Comparison of ENCODE assay signal across 8 cellular contexts in the genomic region with DNA sequence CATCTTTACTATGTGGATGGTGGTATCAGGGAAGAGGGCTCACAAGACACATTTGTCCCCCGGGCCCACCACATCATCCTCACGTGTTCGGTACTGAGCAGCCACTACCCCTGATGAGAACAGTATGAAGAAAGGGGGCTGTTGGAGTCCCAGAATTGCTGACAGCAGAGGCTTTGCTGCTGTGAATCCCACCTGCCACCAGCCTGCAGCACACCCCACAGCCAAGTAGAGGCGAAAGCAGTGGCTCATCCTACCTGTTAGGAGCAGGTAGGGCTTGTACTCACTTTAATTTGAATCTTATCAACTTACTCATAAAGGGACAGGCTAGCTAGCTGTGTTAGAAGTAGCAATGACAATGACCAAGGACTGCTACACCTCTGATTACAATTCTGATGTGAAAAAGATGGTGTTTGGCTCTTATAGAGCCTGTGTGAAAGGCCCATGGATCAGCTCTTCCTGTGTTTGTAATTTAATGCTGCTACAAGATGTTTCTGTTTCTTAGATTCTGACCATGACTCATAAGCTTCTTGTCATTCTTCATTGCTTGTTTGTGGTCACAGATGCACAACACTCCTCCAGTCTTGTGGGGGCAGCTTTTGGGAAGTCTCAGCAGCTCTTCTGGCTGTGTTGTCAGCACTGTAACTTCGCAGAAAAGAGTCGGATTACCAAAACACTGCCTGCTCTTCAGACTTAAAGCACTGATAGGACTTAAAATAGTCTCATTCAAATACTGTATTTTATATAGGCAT. TPM values are rescaled to one million over a fixed set of nuclear protein-coding genes. Genes with fewer than 3 reads are reported as not detected.
A peak's percentile ranks its signal among the peaks of the same experiment; 100 is the strongest.
DNase-seq lines count a peak whose midpoint lies in the region; ATAC-seq and TF ChIP-seq lines count a peak whose summit lies in the region.

No MANE protein-coding gene starts in this region.

- H3K27ac ChIP-seq in SK-N-SH (ENCODE audit: low read depth in 2 of 2, low read length in 1 of 2) (peak overlapping the region; percentile 72 to 86), fibroblast of lung (ENCODE audit: insufficient read depth, low read length) (peak overlapping the region; percentile 50)

- H3K27me3 ChIP-seq in SK-N-SH (ENCODE audit: insufficient read depth) (no peaks in the 10 kb centered on the region), fibroblast of lung (ENCODE audit: control insufficient read depth, insufficient read depth, low read length) (no peaks in the 10 kb centered on the region)

- H3K36me3 Mint-ChIP-seq in stimulated activated naive CD8-positive, alpha-beta T cell treated with anti-CD3 and anti-CD28 coated beads, Interleukin-15, Interleukin-2, amounts not matched to agents 100 ng/mL and 50 ng/mL, for 24 hours (ENCODE audit: low read depth): no peaks in the 10 kb centered on the region

- H3F3A ChIP-seq in SK-N-SH (replicated peaks; ENCODE audit: insufficient read depth): no peaks in the 10 kb centered on the region

- H4K20me1 ChIP-seq in SK-N-SH (ENCODE audit: insufficient read depth): no peaks in the 10 kb centered on the region
- H4K20me1 ChIP-seq in fibroblast of lung (ENCODE audit: control insufficient read depth, extremely low read depth, insufficient read depth, low read length): no peaks in the 10 kb centered on the region

- peaks cover 0 to 16% of the 10 kb centered on the region in 2 experiments for H3K36me3 ChIP-seq in SK-N-SH (replicated peaks in 1 of 2; ENCODE audit: control insufficient read depth in 1 of 2, insufficient read depth in 2 of 2, low read length in 1 of 2)
- H3K36me3 ChIP-seq in fibroblast of lung (ENCODE audit: control insufficient read depth, insufficient read depth, low read length): no peaks in the 10 kb centered on the region

- H3K4me3 ChIP-seq in SK-N-SH (ENCODE audit: low read depth in 2 of 2, low read length in 1 of 2) (no peak overlapping the region), fibroblast of lung (replicated peaks in 1 of 4; ENCODE audit: control extremely low read depth in 1 of 4, insufficient read depth in 1 of 4, low read depth in 3 of 4, low read length in 4 of 4) (no peak overlapping the region)

- H3K9ac ChIP-seq in SK-N-SH (no peak overlapping the region), fibroblast of lung (ENCODE audit: insufficient read depth, low read length) (no peak overlapping the region)

- WGBS in SK-N-SH (ENCODE audit: low lambda C conversion rate): 59% methylated on average over 5 of the region's 6 CpGs

- DNase-seq in AG20443 (ENCODE audit: low spot score): peak; percentile 93
- peak; percentile 32 for DNase-seq in SK-N-SH
- peak; percentile 96 to 98 for DNase-seq in fibroblast of lung (ENCODE audit: low read depth in 2 of 2)
- DNase-seq in globus pallidus (ENCODE audit: low spot score): no peak

- TF ChIP-seq RAD21 in SK-N-SH (IDR thresholded peaks at IDR 0.05; ENCODE audit: low read length): no peak

- no peak overlapping the region for H3K4me3 Mint-ChIP-seq in stimulated activated naive CD8-positive, alpha-beta T cell treated with anti-CD3 and anti-CD28 coated beads, Interleukin-15, Interleukin-2, amounts not matched to agents 100 ng/mL and 50 ng/mL, for 24 hours

- H2AFZ ChIP-seq in SK-N-SH (ENCODE audit: low read depth) (no peak overlapping the region), fibroblast of lung (ENCODE audit: low read length) (peak overlapping the region; percentile 65)

- H3K4me1 ChIP-seq in SK-N-SH (ENCODE audit: control insufficient read depth in 1 of 2, insufficient read depth in 2 of 2, low read depth in 1 of 2, low read length in 1 of 2) (peaks cover 4 to 36% of the 10 kb centered on the region in 2 experiments; a peak in 3 of 4 replicates), fibroblast of lung (ENCODE audit: control insufficient read depth, extremely low read depth, insufficient read depth, low read length) (peaks cover 13% of the 10 kb centered on the region)

- TF ChIP-seq CTCF in SK-N-SH (IDR thresholded peaks at IDR 0.05) (no peak), fibroblast of lung (conservative IDR thresholded peaks at IDR 0.05 in 1 of 2, IDR thresholded peaks at IDR 0.05 in 1 of 2; ENCODE audit: low read depth in 1 of 2, low read length in 2 of 2) (no peak)

- CTCF ChIA-PET in SK-N-SH (lab: Yijun Ruan, JAX): no interaction called here

- POLR2A ChIA-PET in SK-N-SH (lab: Yijun Ruan, JAX): interaction anchor here (0.8 kb wide), 1 partner anchor 9 kb away, joined by 3 read pairs; a partner anchor contains a TSS

- H3K4me1 Mint-ChIP-seq in stimulated activated naive CD8-positive, alpha-beta T cell treated with anti-CD3 and anti-CD28 coated beads, Interleukin-15, Interleukin-2, amounts not matched to agents 100 ng/mL and 50 ng/mL, for 24 hours (ENCODE audit: low read depth): peaks cover 37% of the 10 kb centered on the region

- TF ChIP-seq EP300 in SK-N-SH (IDR thresholded peaks at IDR 0.05; ENCODE audit: borderline replicate concordance in 1 of 2, low read depth in 1 of 2, low read length in 1 of 2): peak in 1 of 2 experiments; percentile 46; a peak in 1 of 4 replicates

- H3K27ac Mint-ChIP-seq in stimulated activated naive CD8-positive, alpha-beta T cell treated with anti-CD3 and anti-CD28 coated beads, Interleukin-15, Interleukin-2, amounts not matched to agents 100 ng/mL and 50 ng/mL, for 24 hours: peak overlapping the region; percentile 52

- H3K79me2 ChIP-seq in SK-N-SH (ENCODE audit: insufficient read depth): no peaks in the 10 kb centered on the region
- H3K79me2 ChIP-seq in fibroblast of lung (ENCODE audit: control insufficient read depth, insufficient read depth, low read length): no peaks in the 10 kb centered on the region

- no peaks in the 10 kb centered on the region for H3K9me2 ChIP-seq in SK-N-SH

- peak overlapping the region; percentile 36; the same call in 1 of the 2 replicates for H3K4me2 ChIP-seq in SK-N-SH
- H3K4me2 ChIP-seq in fibroblast of lung (ENCODE audit: extremely low read depth, insufficient read depth, low read length): peak overlapping the region; percentile 77

- no peaks in the 10 kb centered on the region for H3K9me3 ChIP-seq in SK-N-SH
- H3K9me3 ChIP-seq in fibroblast of lung (ENCODE audit: control insufficient read depth, insufficient read depth, low read depth, low read length): no peaks in the 10 kb centered on the region

- no peaks in the 10 kb centered on the region for H3K27me3 Mint-ChIP-seq in stimulated activated naive CD8-positive, alpha-beta T cell treated with anti-CD3 and anti-CD28 coated beads, Interleukin-15, Interleukin-2, amounts not matched to agents 100 ng/mL and 50 ng/mL, for 24 hours

- ATAC-seq in GM18873 (IDR thresholded peaks at IDR 0.05; ENCODE audit: low FRiP score, unreplicated experiment) (peak; percentile 65), HG03097 (IDR thresholded peaks at IDR 0.05; ENCODE audit: low FRiP score, unreplicated experiment) (peak; percentile 69), GM19467 (IDR thresholded peaks at IDR 0.05; ENCODE audit: unreplicated experiment) (no peak)

- H3K9me3 Mint-ChIP-seq in stimulated activated naive CD8-positive, alpha-beta T cell treated with anti-CD3 and anti-CD28 coated beads, Interleukin-15, Interleukin-2, amounts not matched to agents 100 ng/mL and 50 ng/mL, for 24 hours: no peaks in the 10 kb centered on the region

TF ChIP-seq in SK-N-SH, 30 proteins besides CTCF, POLR2A, EP300 and RAD21 (continues in another document):
- TF ChIP-seq, protein P1, sequence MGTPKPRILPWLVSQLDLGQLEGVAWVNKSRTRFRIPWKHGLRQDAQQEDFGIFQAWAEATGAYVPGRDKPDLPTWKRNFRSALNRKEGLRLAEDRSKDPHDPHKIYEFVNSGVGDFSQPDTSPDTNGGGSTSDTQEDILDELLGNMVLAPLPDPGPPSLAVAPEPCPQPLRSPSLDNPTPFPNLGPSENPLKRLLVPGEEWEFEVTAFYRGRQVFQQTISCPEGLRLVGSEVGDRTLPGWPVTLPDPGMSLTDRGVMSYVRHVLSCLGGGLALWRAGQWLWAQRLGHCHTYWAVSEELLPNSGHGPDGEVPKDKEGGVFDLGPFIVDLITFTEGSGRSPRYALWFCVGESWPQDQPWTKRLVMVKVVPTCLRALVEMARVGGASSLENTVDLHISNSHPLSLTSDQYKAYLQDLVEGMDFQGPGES (IDR thresholded peaks at IDR 0.05; ENCODE audit: low read depth, low read length): no peak
- TF ChIP-seq, protein P2, sequence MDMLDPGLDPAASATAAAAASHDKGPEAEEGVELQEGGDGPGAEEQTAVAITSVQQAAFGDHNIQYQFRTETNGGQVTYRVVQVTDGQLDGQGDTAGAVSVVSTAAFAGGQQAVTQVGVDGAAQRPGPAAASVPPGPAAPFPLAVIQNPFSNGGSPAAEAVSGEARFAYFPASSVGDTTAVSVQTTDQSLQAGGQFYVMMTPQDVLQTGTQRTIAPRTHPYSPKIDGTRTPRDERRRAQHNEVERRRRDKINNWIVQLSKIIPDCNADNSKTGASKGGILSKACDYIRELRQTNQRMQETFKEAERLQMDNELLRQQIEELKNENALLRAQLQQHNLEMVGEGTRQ (IDR thresholded peaks at IDR 0.05; ENCODE audit: borderline replicate concordance, low read depth, low read length): no peak

RNA-seq across cellular contexts. Expression of a gene that starts 9.1 kb away (rescaled TPM):
- polyA plus RNA-seq in SK-N-SH (2012; rRNA removed): 11.5 and 16.0 TPM in 2 replicates
- 16.1 and 21.2 TPM in 2 replicates for polyA plus RNA-seq in SK-N-SH (2012; cell fraction: cytosol; rRNA removed)
- polyA plus RNA-seq in SK-N-SH (2012; cell fraction: nucleus; rRNA removed): 10.9 and 19.7 TPM in 2 replicates
- total RNA-seq in fibroblast of lung: 43.9 and 46.9 TPM in 2 replicates
- polyA plus RNA-seq in fibroblast of lung: 32.7 and 38.6 TPM in 2 replicates
- polyA plus RNA-seq in fibroblast of lung (2012): 17.8 and 23.0 TPM in 2 replicates
- 6.1 and 7.5 TPM in 2 replicates for polyA minus RNA-seq in fibroblast of lung (ENCODE audit: low replicate concordance)

RNA-seq across cellular contexts. Expression of a gene that starts 52.3 kb away (rescaled TPM):
- polyA plus RNA-seq in SK-N-SH (2012; rRNA removed): 3.2 and 6.8 TPM in 2 replicates
- 5.8 and 12.3 TPM in 2 replicates for polyA plus RNA-seq in SK-N-SH (2012; cell fraction: cytosol; rRNA removed)
- polyA plus RNA-seq in SK-N-SH (2012; cell fraction: nucleus; rRNA removed): 11.5 and 17.8 TPM in 2 replicates
- total RNA-seq in fibroblast of lung: 0.77 and 0.83 TPM in 2 replicates
- polyA plus RNA-seq in fibroblast of lung: 0.08 and 0.28 TPM in 2 replicates
- 0.26 and 0.35 TPM in 2 replicates for polyA plus RNA-seq in fibroblast of lung (2012)
- polyA minus RNA-seq in fibroblast of lung (ENCODE audit: low replicate concordance): 0.41 TPM in 1 of 2 replicates, not detected in the other
